7 cellular contexts compared by ENCODE assay signal in genomic region chr11:2400761-2401435, GRCh38. TPM values are rescaled to one million over a fixed set of nuclear protein-coding genes. Genes with fewer than 3 reads are reported as not detected.
DNase-seq lines count a peak whose midpoint lies in the region; ATAC-seq and TF ChIP-seq lines count a peak whose summit lies in the region.

No MANE protein-coding gene starts in this region.

- no peaks in the 10 kb centered on the region for H3K9me3 Mint-ChIP-seq in osteocyte (ENCODE audit: unreplicated experiment)

- H3K27me3 Mint-ChIP-seq in osteocyte (ENCODE audit: unreplicated experiment) = no peaks in the 10 kb centered on the region

- in situ Hi-C loops in Panc1 (cut with HindIII; ENCODE audit: low pct_unique_long_range_greater_than_20kb, low sequenced_read_pairs) = no loop called here

- H3K27me3 ChIP-seq in Panc1 (ENCODE audit: control insufficient read depth, insufficient read depth, low read length) (no peaks in the 10 kb centered on the region), esophagus (ENCODE audit: control insufficient read depth in 1 of 2, insufficient read depth in 2 of 2, low read length in 2 of 2) (no peaks in the 10 kb centered on the region)

- H3K36me3 ChIP-seq in Panc1 (ENCODE audit: control insufficient read depth, insufficient read depth, low read length) = peaks cover 6% of the 10 kb centered on the region; the same call in 1 of the 2 replicates
- H3K36me3 ChIP-seq in esophagus (ENCODE audit: control insufficient read depth in 2 of 2, insufficient read depth in 2 of 2, low read length in 1 of 2) = peaks cover 6 to 33% of the 10 kb centered on the region in 2 donors

- POLR2A ChIA-PET in Panc1 (lab: Charles Lee) = interaction anchor here (0.6 to 1.0 kb wide), 4 partner anchors 9 to 307 kb away, joined by 3 to 21 read pairs (median 13); no protein-coding TSS in a partner anchor

- H3K27ac ChIP-seq in Panc1 (ENCODE audit: low read length) (peak overlapping the region; percentile 94), esophagus (ENCODE audit: low read depth in 2 of 2, low read length in 1 of 2) (peak overlapping the region; percentile 89 to 94)

- peak overlapping the region; percentile 87 for H3K4me3 Mint-ChIP-seq in osteocyte (ENCODE audit: unreplicated experiment)

- no peak for DNase-seq in Panc1 (ENCODE audit: low read depth, low spot score)
- no peak for DNase-seq in osteocyte (ENCODE audit: extremely low spot score, unreplicated experiment)
- DNase-seq in kidney glomerular epithelial cell (lab: John Stamatoyannopoulos, UW) = no peak
- no peak for DNase-seq in COLO668 (lab: John Stamatoyannopoulos, UW; ENCODE audit: unreplicated experiment)
- no peak for DNase-seq in cortex of kidney (lab: John Stamatoyannopoulos, UW)

- TF ChIP-seq CTCF in Panc1 (IDR thresholded peaks at IDR 0.05) (no peak), osteocyte (IDR thresholded peaks at IDR 0.05) (no peak)

- WGBS in esophagus, 2 donors = 0 to 1% methylated on average over 55 of the region's 55 CpGs

- H3K4me3 ChIP-seq in Panc1 (ENCODE audit: low read depth in 2 of 2, low read length in 2 of 2) (peak overlapping the region; percentile 93 to 100), esophagus (ENCODE audit: low read depth in 1 of 2, low read length in 2 of 2) (peak overlapping the region; percentile 91 to 97)

- H3K4me1 Mint-ChIP-seq in osteocyte (ENCODE audit: unreplicated experiment) = peaks cover 26% of the 10 kb centered on the region

- H3K4me1 ChIP-seq in Panc1 (ENCODE audit: control insufficient read depth, insufficient read depth, low read length) (peaks cover 20% of the 10 kb centered on the region), esophagus (ENCODE audit: control insufficient read depth in 2 of 2, insufficient read depth in 2 of 2, low read length in 1 of 2) (peaks cover 0 to 11% of the 10 kb centered on the region in 2 donors)

- H3K9me3 ChIP-seq in Panc1 (ENCODE audit: control insufficient read depth, insufficient read depth, low read depth, low read length) (no peaks in the 10 kb centered on the region), esophagus (ENCODE audit: control insufficient read depth in 2 of 2, insufficient read depth in 1 of 2, low read depth in 1 of 2, low read length in 1 of 2) (no peaks in the 10 kb centered on the region)

- intact Hi-C loops in Panc1 (cut with micrococcal nuclease; ENCODE audit: unreplicated experiment) = loop anchor here (1.0 kb wide), 1 partner anchor 19 kb away; no protein-coding TSS in a partner anchor

- ATAC-seq in GM21529 (IDR thresholded peaks at IDR 0.05; ENCODE audit: unreplicated experiment) = peak; percentile 4
- ATAC-seq in Panc1 = peak; percentile 2

- H3K36me3 Mint-ChIP-seq in osteocyte (ENCODE audit: unreplicated experiment) = peaks cover 2% of the 10 kb centered on the region

- CTCF ChIA-PET in Panc1 (lab: Charles Lee) = interaction anchor here (0.6 to 1.4 kb wide), 12 partner anchors 11 to 665 kb away, joined by 3 to 58 read pairs (median 3); no protein-coding TSS in a partner anchor

- TSS peak; percentile 84 for BruUV-seq in Panc1 (replicated peaks; lab: Mats Ljungman, UMichigan)

- peak overlapping the region; percentile 86 for H3K27ac Mint-ChIP-seq in osteocyte (ENCODE audit: unreplicated experiment)

RNA-seq across cellular contexts. Expression of gene TSSC4, which starts 0.3 kb away (rescaled TPM):
- total RNA-seq in Panc1 (2021; ENCODE audit: unreplicated experiment) = 132 TPM
- polyA plus RNA-seq in Panc1 (2012; ENCODE audit: insufficient read length) = 164 TPM
- polyA plus RNA-seq in esophagus = 10 to 100 TPM; 29.5 to 34.6 TPM
- 50.6 and 54.5 TPM in 2 replicates for total RNA-seq in osteocyte

RNA-seq across cellular contexts. Expression of gene CD81, which starts 23.8 kb away (rescaled TPM):
- 416 TPM for total RNA-seq in Panc1 (2021; ENCODE audit: unreplicated experiment)
- polyA plus RNA-seq in Panc1 (2012; ENCODE audit: insufficient read length) = 720 TPM
- polyA plus RNA-seq in esophagus = 100 to 1,000 TPM in 1 of 2 donors, 10 to 100 TPM in 1; 56.8 to 175 TPM
- total RNA-seq in osteocyte = 652 and 682 TPM in 2 replicates

RNA-seq across cellular contexts. Expression of gene TRPM5, which starts 43.4 kb away (rescaled TPM):
- total RNA-seq in Panc1 (2021; ENCODE audit: unreplicated experiment) (0.08 TPM), osteocyte (not detected in 2 replicates)
- polyA plus RNA-seq in Panc1 (2012; ENCODE audit: insufficient read length) = 0.06 TPM
- polyA plus RNA-seq in esophagus = under 1 TPM in 1 of 2 donors, not detected in 1; 0.01 TPM

RNA-seq across cellular contexts. Expression of gene KCNQ1, which starts 43.9 kb away (rescaled TPM):
- 1.0 TPM for total RNA-seq in Panc1 (2021; ENCODE audit: unreplicated experiment)
- 1.2 TPM for polyA plus RNA-seq in Panc1 (2012; ENCODE audit: insufficient read length)
- polyA plus RNA-seq in esophagus = under 1 TPM; 0.31 to 0.52 TPM
- 0.16 TPM in 1 of 2 replicates, not detected in the other for total RNA-seq in osteocyte
